Comparison of ENCODE assay signal across 1 cellular context in genomic region chr1:31704261-31705079, GRCh38.
TF ChIP-seq lines count a peak whose summit lies in the region.

No MANE protein-coding gene starts in this region.

TF ChIP-seq in GM12878, 131 proteins besides CTCF, POLR2A, EP300 and RAD21:
- 0 out of 2 replicates have a peak, but pooled peaks have one; percentile 42 for TF ChIP-seq MTA3 (IDR thresholded peaks at IDR 0.05; ENCODE audit: borderline replicate concordance, low read length)
- TF ChIP-seq ZNF384 (IDR thresholded peaks at IDR 0.05; ENCODE audit: borderline replicate concordance, low read depth, low read length), result no peak
